1 cellular context compared by ENCODE assay signal in the genomic region with DNA sequence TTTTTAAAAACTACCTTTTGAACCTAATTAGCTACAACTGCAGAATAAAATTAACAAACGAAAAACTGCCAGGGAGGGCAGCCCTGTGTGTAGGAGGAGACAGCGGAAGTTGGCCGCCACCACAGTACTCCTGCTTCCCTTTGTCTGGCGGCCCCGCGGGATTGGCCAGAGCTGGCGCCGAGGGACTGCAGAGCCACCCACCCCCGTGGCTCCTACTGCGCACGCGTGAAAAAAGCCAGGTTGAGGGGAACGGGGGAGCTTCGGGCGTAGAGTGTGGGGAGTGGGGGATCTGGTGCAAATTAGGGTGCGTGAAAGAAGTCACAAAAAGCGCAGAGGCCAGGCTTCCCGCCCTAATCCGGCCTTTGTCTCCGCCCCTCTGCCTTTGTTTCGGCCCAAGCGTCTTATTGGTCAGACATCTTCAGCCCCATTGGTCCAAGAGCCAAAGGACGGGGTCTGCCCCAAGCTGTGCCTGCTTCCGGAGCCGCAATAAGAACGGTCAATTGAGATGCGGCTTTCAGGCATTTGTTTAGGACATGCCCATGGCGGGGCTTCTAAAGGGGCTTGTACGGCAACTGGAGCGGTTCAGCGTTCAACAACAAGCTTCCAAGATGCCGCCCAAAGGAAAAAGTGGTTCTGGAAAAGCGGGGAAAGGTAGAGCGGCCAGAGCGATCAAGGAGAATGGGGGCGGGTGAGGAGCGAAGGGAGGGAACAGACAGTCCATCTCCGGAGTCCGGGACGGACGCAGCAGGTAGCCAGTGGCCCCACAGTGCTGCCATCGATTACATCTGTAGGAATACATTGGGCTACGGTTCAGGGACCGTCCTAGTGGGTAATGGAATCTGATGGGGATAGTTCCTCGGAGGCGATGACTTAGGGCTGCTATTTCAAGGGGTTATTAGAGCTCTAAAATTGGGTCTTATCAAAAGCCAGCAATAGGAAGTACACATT.
A peak's percentile ranks its signal among the peaks of the same experiment; 100 is the strongest.
TF ChIP-seq lines count a peak whose summit lies in the region.

A gene (plus strand): TSS at position 580 of the 948 bp plus-strand sequence. CDS start 29 bp downstream, at position 609.

TF ChIP-seq in neural cell, 6 proteins besides CTCF, POLR2A, EP300 and RAD21 (continued from another document):
- TF ChIP-seq EZH2 (IDR thresholded peaks at IDR 0.05; ENCODE audit: borderline replicate concordance, insufficient read depth, low read length, poor library complexity, severe bottlenecking) (no peak), SMC3 (conservative IDR thresholded peaks at IDR 0.05; ENCODE audit: poor library complexity) (peak; percentile 50), POLR2AphosphoS5 (IDR thresholded peaks at IDR 0.05) (peak; percentile 80), TAF1 (IDR thresholded peaks at IDR 0.05; ENCODE audit: low read depth) (peak; percentile 65)
